8 cellular contexts compared by ENCODE assay signal in genomic region chr9:85824949-85825348, GRCh38.
DNase-seq lines count a peak whose midpoint lies in the region; ATAC-seq, FAIRE-seq and TF ChIP-seq lines count a peak whose summit lies in the region.
"Not testable (repeated sequence)": the region's sequence is repeated elsewhere in the genome, so short reads cannot be mapped to it uniquely, and the experiment has no call there.

No MANE protein-coding gene starts in this region.

- not testable (repeated sequence) for BruUV-seq in HepG2 (replicated peaks; lab: Mats Ljungman, UMichigan)

- H3K9me3 ChIP-seq in GM23248 (ENCODE audit: low read depth); fibroblast of lung (ENCODE audit: control insufficient read depth, insufficient read depth, low read depth, low read length); HepG2 (ENCODE audit: low read length): not testable (repeated sequence)

- POLR2A ChIA-PET in HepG2 (lab: Yijun Ruan, JAX): not testable (repeated sequence)

- not testable (repeated sequence) for H4K20me1 ChIP-seq in GM23248 (ENCODE audit: insufficient read depth); fibroblast of lung (ENCODE audit: control insufficient read depth, extremely low read depth, insufficient read depth, low read length); HepG2 (ENCODE audit: insufficient read depth, low read length)

- not testable (repeated sequence) for H2AFZ ChIP-seq in GM23248; fibroblast of lung (ENCODE audit: low read length); HepG2 (ENCODE audit: low read length)

- TF ChIP-seq POLR2A in HepG2 (IDR thresholded peaks at IDR 0.05; ENCODE audit: insufficient read depth in 1 of 2, low read depth in 2 of 2, low read length in 2 of 2): not testable (repeated sequence)

- WGBS in GM23248 (ENCODE audit: low coverage in 1 of 2, low lambda C conversion rate in 2 of 2, missing lambda C conversion rate in 2 of 2), 2 experiments: 29 to 57% methylated on average over 1 of the region's 1 CpG
- 63% methylated on average over 1 of the region's 1 CpG for WGBS in HepG2 (ENCODE audit: low lambda C conversion rate)

- TF ChIP-seq RAD21 in HepG2 (CRISPR knock-in tag; IDR thresholded peaks at IDR 0.05): not testable (repeated sequence)

- TF ChIP-seq CTCF in LNCaP clone FGC (IDR thresholded peaks at IDR 0.05; ENCODE audit: control insufficient read depth, extremely low read depth, insufficient read depth): 0 out of 2 replicates have a peak, but pooled peaks have one; percentile 20
- TF ChIP-seq CTCF in fibroblast of lung (conservative IDR thresholded peaks at IDR 0.05 in 1 of 2, IDR thresholded peaks at IDR 0.05 in 1 of 2; ENCODE audit: low read depth in 1 of 2, low read length in 2 of 2): peak; percentile 40 to 49
- TF ChIP-seq CTCF in HepG2 (CRISPR knock-in tag; IDR thresholded peaks at IDR 0.05): peak; percentile 28; the same call in 1 of the 2 replicates

- intact Hi-C loops in HepG2 (cut with micrococcal nuclease; ENCODE audit: unreplicated experiment): not testable (repeated sequence)

- H3K27me3 ChIP-seq in GM23248 (replicated peaks; ENCODE audit: insufficient read depth); fibroblast of lung (ENCODE audit: control insufficient read depth, insufficient read depth, low read length); HepG2 (ENCODE audit: control insufficient read depth in 1 of 2, insufficient read depth in 2 of 2, low read length in 2 of 2): not testable (repeated sequence)

- CTCF ChIA-PET in HepG2 (lab: Yijun Ruan, JAX; ENCODE audit: low intra/inter-chr PET ratio, low total read pairs): interaction anchor here (0.6 kb wide), 1 partner anchor 75 kb away, joined by 3 read pairs; no protein-coding TSS in a partner anchor

- H3F3A ChIP-seq in GM23248 (ENCODE audit: insufficient read depth): not testable (repeated sequence)

- peak; percentile 39 for DNase-seq in A172 (ENCODE audit: low spot score)
- DNase-seq in DMS53 (lab: John Stamatoyannopoulos, UW): peak; percentile 2
- peak; percentile 51 for DNase-seq in GM23248
- DNase-seq in LNCaP clone FGC (ENCODE audit: low read depth); HepG2 (ENCODE audit: low spot score): not testable (repeated sequence)
- peak; percentile 16 for DNase-seq in RPMI7951 (ENCODE audit: low read depth)
- peak; percentile 27 for DNase-seq in astrocyte of the hippocampus (ENCODE audit: low read depth, low spot score)
- DNase-seq in fibroblast of lung (ENCODE audit: low read depth in 2 of 2): peak in 1 of 2 donors; percentile 27

- not testable (repeated sequence) for H3K79me2 ChIP-seq in GM23248 (ENCODE audit: insufficient read depth); fibroblast of lung (ENCODE audit: control insufficient read depth, insufficient read depth, low read length); HepG2 (ENCODE audit: insufficient read depth, low read length)

- TF ChIP-seq EP300 in HepG2 (IDR thresholded peaks at IDR 0.05; ENCODE audit: low read depth in 2 of 2, low read length in 2 of 2); HepG2 (CRISPR knock-in tag; IDR thresholded peaks at IDR 0.05; ENCODE audit: borderline replicate concordance): not testable (repeated sequence)

- in situ Hi-C loops in GM23248 (cut with MboI); HepG2 (cut with HindIII; ENCODE audit: extremely low pct_ligation_motif_present, low pct_unique_long_range_greater_than_20kb): not testable (repeated sequence)

- H3K9ac ChIP-seq in GM23248; fibroblast of lung (ENCODE audit: insufficient read depth, low read length); HepG2 (ENCODE audit: insufficient read depth, low read depth, low read length): not testable (repeated sequence)

- not testable (repeated sequence) for H3K9me2 ChIP-seq in GM23248 (ENCODE audit: insufficient read depth)

- ATAC-seq in HepG2: 0 out of 3 replicates have a peak, but pooled peaks have one; percentile 46

- H3K27ac ChIP-seq in GM23248; fibroblast of lung (ENCODE audit: insufficient read depth, low read length); HepG2 (ENCODE audit: extremely low read length, insufficient read depth, low read length): not testable (repeated sequence)

- H3K36me3 ChIP-seq in GM23248 (ENCODE audit: low read depth); fibroblast of lung (ENCODE audit: control insufficient read depth, insufficient read depth, low read length); HepG2 (replicated peaks in 1 of 2; ENCODE audit: control insufficient read depth in 1 of 2, insufficient read depth in 2 of 2, low read length in 2 of 2): not testable (repeated sequence)

- H3K4me1 ChIP-seq in GM23248 (ENCODE audit: insufficient read depth); fibroblast of lung (ENCODE audit: control insufficient read depth, extremely low read depth, insufficient read depth, low read length); HepG2 (ENCODE audit: insufficient read depth, low read length): not testable (repeated sequence)

- not testable (repeated sequence) for H3K4me2 ChIP-seq in GM23248 (ENCODE audit: unreplicated experiment); fibroblast of lung (ENCODE audit: extremely low read depth, insufficient read depth, low read length); HepG2 (ENCODE audit: low read depth, low read length)

- not testable (repeated sequence) for FAIRE-seq in HepG2 (lab: Jason Lieb, UNC)

- not testable (repeated sequence) for H3K4me3 ChIP-seq in GM23248; LNCaP clone FGC (ENCODE audit: low read depth, low read length); fibroblast of lung (replicated peaks in 1 of 4; ENCODE audit: control extremely low read depth in 1 of 4, insufficient read depth in 1 of 4, low read depth in 3 of 4, low read length in 4 of 4); HepG2 (replicated peaks in 1 of 3; ENCODE audit: insufficient read depth in 1 of 3, low read depth in 2 of 3, low read length in 3 of 3)

TF ChIP-seq in HepG2, 621 proteins besides CTCF, POLR2A, EP300 and RAD21:
- peak; percentile 32 for TF ChIP-seq TEAD3 (CRISPR knock-in tag; optimal IDR thresholded peaks at IDR 0.05; ENCODE audit: borderline replicate concordance)
